Comparison of ENCODE assay signal across 19 cellular contexts in genomic region chr4:61661960-61662359, GRCh38.
A peak's percentile ranks its signal among the peaks of the same experiment; 100 is the strongest.
DNase-seq lines count a peak whose midpoint lies in the region; ATAC-seq and TF ChIP-seq lines count a peak whose summit lies in the region.
"Had no signal": no experiment of that assay in that cellular context is flagged by ENCODE, and none has a peak within 500 bp of the region (broad histone marks: within the 10 kb centered on the region; RNA-seq: fewer than 3 reads in every experiment).

No MANE protein-coding gene starts in this region.

- no peaks in the 10 kb centered on the region for H3K27me3 ChIP-seq in heart right ventricle
- no peaks in the 10 kb centered on the region for H3K27me3 ChIP-seq in gastroesophageal sphincter
- no peaks in the 10 kb centered on the region for H3K27me3 ChIP-seq in upper lobe of left lung
- H3K27me3 ChIP-seq: BLaER1 had no signal

- TF ChIP-seq CTCF in heart right ventricle (IDR thresholded peaks at IDR 0.05) (no peak), gastroesophageal sphincter (IDR thresholded peaks at IDR 0.05) (no peak), upper lobe of left lung (IDR thresholded peaks at IDR 0.05) (no peak)

- H3K4me3 ChIP-seq in heart right ventricle (no peak overlapping the region), gastroesophageal sphincter (no peak overlapping the region), upper lobe of left lung (no peak overlapping the region)
- H3K4me3 ChIP-seq: BLaER1, GM23248 had no signal

- WGBS in heart right ventricle, 2 donors, result 89 to 93% methylated on average over 7 of the region's 7 CpGs
- 80 to 100% methylated on average over 1 to 3 of the region's 7 CpGs for WGBS in gastroesophageal sphincter (ENCODE audit: low coverage in 1 of 2), 2 donors
- WGBS in upper lobe of left lung, 2 donors, result 88 to 91% methylated on average over 3 to 7 of the region's 7 CpGs

- H3K9me3 ChIP-seq in heart right ventricle (peaks cover 0 to 16% (median 0%) of the 10 kb centered on the region in 11 donors), gastroesophageal sphincter (peaks cover 0 to 7% (median 0%) of the 10 kb centered on the region in 3 donors), upper lobe of left lung (no peaks in the 10 kb centered on the region)
- H3K9me3 ChIP-seq: Caco-2 had no signal

- intact Hi-C loops in Right ventricle myocardium inferior (cut with DNase I) (no loop called here), heart right ventricle (cut with DNase I) (no loop called here), sciatic nerve (cut with DNase I) (no loop called here)

- DNase-seq in Right ventricle myocardium inferior (ENCODE audit: missing footprints) (peak; percentile 64), heart right ventricle (no peak), sciatic nerve (ENCODE audit: low spot score) (no peak), upper lobe of left lung (peak in 1 of 2 donors; percentile 38), KBM-7 (no peak), globus pallidus (ENCODE audit: low spot score) (no peak), GM19238 (ENCODE audit: insufficient read length, low spot score) (no peak)
- DNase-seq: Caco-2; CD4-positive, CD25-positive, alpha-beta regulatory T cell; CD8-positive, alpha-beta T cell; DMS153; DND-41; GM23248; H7; HCEC 1CT had no signal

- H3K27ac ChIP-seq in heart right ventricle, result no peak overlapping the region
- H3K27ac ChIP-seq in gastroesophageal sphincter, result no peak overlapping the region
- H3K27ac ChIP-seq in upper lobe of left lung, result no peak overlapping the region
- H3K27ac ChIP-seq: 22Rv1, BLaER1, C4-2B, GM23248 had no signal

- TF ChIP-seq EP300 in gastroesophageal sphincter (IDR thresholded peaks at IDR 0.05), result no peak
- no peak for TF ChIP-seq EP300 in upper lobe of left lung (IDR thresholded peaks at IDR 0.05)

- H3K4me1 ChIP-seq in heart right ventricle, result no peaks in the 10 kb centered on the region
- H3K4me1 ChIP-seq in gastroesophageal sphincter, result no peaks in the 10 kb centered on the region
- no peaks in the 10 kb centered on the region for H3K4me1 ChIP-seq in upper lobe of left lung
- H3K4me1 ChIP-seq: BLaER1, Caco-2 had no signal

- no peak for TF ChIP-seq POLR2A in gastroesophageal sphincter (IDR thresholded peaks at IDR 0.05)
- no peak for TF ChIP-seq POLR2A in upper lobe of left lung (IDR thresholded peaks at IDR 0.05)

- in situ Hi-C loops in KBM-7 (cut with MboI; ENCODE audit: low pct_unique_long_range_greater_than_20kb, low sequenced_read_pairs), result no loop called here

- ATAC-seq in Right ventricle myocardium inferior (no peak), heart right ventricle (no peak), gastroesophageal sphincter (peak; percentile 19), sciatic nerve (peak; percentile 24), upper lobe of left lung (ENCODE audit: low FRiP score in 2 of 2) (peak; percentile 19 to 43)
- ATAC-seq: CD8-positive, alpha-beta T cell had no signal

- no peaks in the 10 kb centered on the region for H3K36me3 ChIP-seq in heart right ventricle
- H3K36me3 ChIP-seq in gastroesophageal sphincter, result no peaks in the 10 kb centered on the region
- H3K36me3 ChIP-seq in upper lobe of left lung, result no peaks in the 10 kb centered on the region
- H3K36me3 ChIP-seq: BLaER1 had no signal

Comparison
In these comparisons a context has a peak if more than half of its experiments do, and no peak if none do; other contexts are left out.
1. ATAC-seq: peak in gastroesophageal sphincter (single experiment), sciatic nerve (single experiment) and upper lobe of left lung (2 of 2); none in Right ventricle myocardium inferior (single experiment) and heart right ventricle (0 of 8).